ENCODE assay signal across 8 cellular contexts in genomic region chr2:127324635-127325034, GRCh38. TPM values are rescaled to one million over a fixed set of nuclear protein-coding genes. Genes with fewer than 3 reads are reported as not detected.
A peak's percentile ranks its signal among the peaks of the same experiment; 100 is the strongest.
DNase-seq lines count a peak whose midpoint lies in the region; ATAC-seq and TF ChIP-seq lines count a peak whose summit lies in the region.

No MANE protein-coding gene starts in this region.

- peak; percentile 37 to 68 for DNase-seq in AML-193 (lab: John Stamatoyannopoulos, UW)
- peak; percentile 28 for DNase-seq in H4 (ENCODE audit: low spot score)
- DNase-seq in RWPE1 (ENCODE audit: low spot score), result peak; percentile 56
- DNase-seq in fibroblast of mammary gland (ENCODE audit: low read depth), result peak; percentile 69
- DNase-seq in gastrocnemius medialis, result no peak
- no peak for DNase-seq in NCI-H2081 treated with DMSO at 0.1 percent for 48 hours (lab: John Stamatoyannopoulos, UW)

- no peaks in the 10 kb centered on the region for H3K9me3 ChIP-seq in gastrocnemius medialis

- no peak for TF ChIP-seq POLR2A in gastrocnemius medialis (IDR thresholded peaks at IDR 0.05)

- peaks cover 0 to 95% of the 10 kb centered on the region in 2 donors for H3K36me3 ChIP-seq in gastrocnemius medialis

- no peak overlapping the region for H3K27ac ChIP-seq in RWPE1
- H3K27ac ChIP-seq in gastrocnemius medialis, result no peak overlapping the region

- H3K4me1 ChIP-seq in gastrocnemius medialis, result no peaks in the 10 kb centered on the region

- CTCF ChIA-PET in RWPE1 (lab: Yijun Ruan, JAX), result interaction anchor here (0.6 to 2.2 kb wide), 7 partner anchors 12 to 641 kb away, joined by 3 to 11 read pairs (median 4); no protein-coding TSS in a partner anchor

- TF ChIP-seq CTCF in RWPE1 (conservative IDR thresholded peaks at IDR 0.05; ENCODE audit: low read depth), result peak; percentile 64
- TF ChIP-seq CTCF in fibroblast of mammary gland (conservative IDR thresholded peaks at IDR 0.05; ENCODE audit: control insufficient read depth, insufficient read depth, low read depth, low read length), result peak; percentile 74
- peak; percentile 9 to 39 (median 38) for TF ChIP-seq CTCF in gastrocnemius medialis (IDR thresholded peaks at IDR 0.05 in 4 of 5, conservative IDR thresholded peaks at IDR 0.05 in 1 of 5)

- H3K4me3 ChIP-seq in fibroblast of mammary gland (ENCODE audit: control insufficient read depth, low read depth, low read length) (no peak overlapping the region), gastrocnemius medialis (no peak overlapping the region)

- H3K27me3 ChIP-seq in gastrocnemius medialis, result no peaks in the 10 kb centered on the region

- ATAC-seq in gastrocnemius medialis (no peak), GM18861 (IDR thresholded peaks at IDR 0.05; ENCODE audit: unreplicated experiment) (no peak), GM21367 (IDR thresholded peaks at IDR 0.05; ENCODE audit: unreplicated experiment) (no peak)

- POLR2A ChIA-PET in RWPE1 (lab: Yijun Ruan, JAX; ENCODE audit: low non-redundant PET), result no interaction called here

- in situ Hi-C loops in gastrocnemius medialis (cut with MboI; ENCODE audit: low sequenced_read_pairs in 4 of 4), result loop anchor here in 3 of 4 donors (10.0 to 25.0 kb wide), 3 partner anchors 150 to 813 kb away; no protein-coding TSS in a partner anchor

- intact Hi-C loops in gastrocnemius medialis (cut with DNase I; ENCODE audit: low total_unique reads), result loop anchor here (5.0 kb wide), 1 partner anchor 153 kb away; no protein-coding TSS in a partner anchor

RNA-seq across cellular contexts. Expression of gene ERCC3, which starts 30.7 kb away (rescaled TPM):
- 31.5 and 31.9 TPM in 2 replicates for total RNA-seq in H4 (2014; rRNA removed; shearing (Covaris generic))
- 10 to 100 TPM; 24.9 to 28.2 (median 26.7) TPM for total RNA-seq in gastrocnemius medialis

Comparison
In these comparisons a context has a peak if more than half of its experiments do, and no peak if none do; other contexts are left out.
1. DNase-seq: peak in AML-193 (2 of 2), H4 (single experiment), RWPE1 (single experiment) and fibroblast of mammary gland (single experiment); none in gastrocnemius medialis (0 of 2) and NCI-H2081 treated with DMSO at 0.1 percent for 48 hours (single experiment).
2. Peak in every context shown above with its lines, with median percentiles within 50 percentile points of each other: CTCF ChIP-seq.